17 cellular contexts compared by ENCODE assay signal in the genomic region with DNA sequence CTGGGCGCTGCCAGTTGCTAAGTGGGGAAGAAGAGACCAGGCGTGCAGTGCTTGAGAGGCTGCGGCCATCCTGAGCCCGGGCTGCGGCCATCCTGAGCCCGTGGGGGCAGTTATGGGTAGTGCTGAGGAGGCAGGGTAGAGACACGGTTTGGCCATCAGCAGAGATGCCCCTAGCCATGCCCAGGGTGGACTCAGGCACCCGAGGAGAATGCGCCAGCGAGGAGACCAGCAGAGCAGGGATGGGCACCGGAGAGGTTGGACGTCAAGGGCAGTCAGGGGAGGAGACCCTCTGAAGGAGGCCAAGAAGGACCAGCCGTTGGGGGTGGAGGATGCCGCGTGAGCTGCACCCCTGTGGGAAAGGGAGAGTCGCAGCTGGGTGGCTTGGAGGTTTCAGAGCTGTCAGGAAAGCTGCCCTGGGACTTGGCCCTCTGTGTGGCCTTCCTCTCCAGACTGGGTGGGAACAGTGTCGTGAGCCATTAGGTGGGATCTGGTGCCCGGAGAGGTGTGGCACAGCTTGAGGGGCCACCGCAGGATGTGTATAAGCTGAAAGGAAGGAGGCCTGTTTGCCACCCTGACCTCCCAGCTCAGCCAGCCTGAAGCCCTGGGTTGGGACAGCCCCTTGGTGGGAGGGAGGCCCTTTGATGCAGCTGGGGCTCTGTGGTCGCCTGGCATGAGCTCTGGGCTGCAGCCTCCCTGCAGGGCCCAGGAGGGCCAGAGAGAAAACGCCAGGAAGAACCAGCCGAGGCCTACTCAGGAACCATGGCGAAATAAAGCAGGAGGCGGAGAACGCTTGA. TPM values are rescaled to one million over a fixed set of nuclear protein-coding genes. Genes with fewer than 3 reads are reported as not detected.
DNase-seq lines count a peak whose midpoint lies in the region; ATAC-seq, FAIRE-seq and TF ChIP-seq lines count a peak whose summit lies in the region.
"Had no signal": no experiment of that assay in that cellular context is flagged by ENCODE, and none has a peak within 500 bp of the region (broad histone marks: within the 10 kb centered on the region; RNA-seq: fewer than 3 reads in every experiment).

No MANE protein-coding gene starts in this region.

- dilution Hi-C loops in keratinocyte (cut with MboI; ENCODE audit: extremely low pct_ligation_motif_present, low sequenced_read_pairs) = no loop called here

- no peaks in the 10 kb centered on the region for H3K9me3 Mint-ChIP-seq in activated T-helper 17 cell treated with anti-CD3 and anti-CD28 coated beads, Interleukin-2, amount 50 U/mL, for 72 hours
- H3K9me3 Mint-ChIP-seq: activated naive CD4-positive, alpha-beta T cell treated with anti-CD3 and anti-CD28 coated beads, Interleukin-2, amount 50 U/mL, for 24 hours had no signal

- in situ Hi-C loops in G401 (cut with HindIII; ENCODE audit: low sequenced_read_pairs) = no loop called here

- H3K9me1 ChIP-seq in keratinocyte (ENCODE audit: control insufficient read depth, extremely low read depth, insufficient read depth, low read length) = peaks cover 12% of the 10 kb centered on the region

- no peak for TF ChIP-seq CTCF in C4-2B (conservative IDR thresholded peaks at IDR 0.05)
- TF ChIP-seq CTCF in keratinocyte (optimal IDR thresholded peaks at IDR 0.05 in 1 of 3, IDR thresholded peaks at IDR 0.05 in 1 of 3, conservative IDR thresholded peaks at IDR 0.05 in 1 of 3; ENCODE audit: extremely low read depth in 1 of 3, insufficient read depth in 2 of 3, low read length in 3 of 3) = no peak
- TF ChIP-seq CTCF in osteoblast (IDR thresholded peaks at IDR 0.05; ENCODE audit: extremely low read depth, low read depth, low read length) = no peak

- no peak overlapping the region for H3K27ac Mint-ChIP-seq in T-helper 17 cell
- no peak overlapping the region for H3K27ac Mint-ChIP-seq in activated T-helper 17 cell treated with anti-CD3 and anti-CD28 coated beads, Interleukin-2, amount 50 U/mL, for 72 hours
- H3K27ac Mint-ChIP-seq: activated naive CD4-positive, alpha-beta T cell treated with anti-CD3 and anti-CD28 coated beads, Interleukin-2, amount 50 U/mL, for 24 hours had no signal

- peaks cover 8% of the 10 kb centered on the region for H4K20me1 ChIP-seq in keratinocyte (ENCODE audit: control insufficient read depth, extremely low read depth, insufficient read depth, low read length)
- peaks cover 85% of the 10 kb centered on the region for H4K20me1 ChIP-seq in osteoblast (ENCODE audit: insufficient read depth, low read length)

- H3K4me2 ChIP-seq in keratinocyte (ENCODE audit: control insufficient read depth, extremely low read depth, insufficient read depth, low read depth, low read length) (peak overlapping the region; percentile 51), osteoblast (ENCODE audit: insufficient read depth, low read length) (no peak overlapping the region)

- no peaks in the 10 kb centered on the region for H3K4me1 Mint-ChIP-seq in T-helper 17 cell
- H3K4me1 Mint-ChIP-seq in activated T-helper 17 cell treated with anti-CD3 and anti-CD28 coated beads, Interleukin-2, amount 50 U/mL, for 72 hours = no peaks in the 10 kb centered on the region
- H3K4me1 Mint-ChIP-seq: activated naive CD4-positive, alpha-beta T cell treated with anti-CD3 and anti-CD28 coated beads, Interleukin-2, amount 50 U/mL, for 24 hours had no signal

- H2AFZ ChIP-seq in keratinocyte (ENCODE audit: control insufficient read depth, low read length) = no peak overlapping the region
- no peak overlapping the region for H2AFZ ChIP-seq in osteoblast (ENCODE audit: low read length)

- peaks cover 33% of the 10 kb centered on the region for H3K27me3 Mint-ChIP-seq in T-helper 17 cell
- peaks cover 5% of the 10 kb centered on the region for H3K27me3 Mint-ChIP-seq in activated T-helper 17 cell treated with anti-CD3 and anti-CD28 coated beads, Interleukin-2, amount 50 U/mL, for 72 hours
- H3K27me3 Mint-ChIP-seq: activated naive CD4-positive, alpha-beta T cell treated with anti-CD3 and anti-CD28 coated beads, Interleukin-2, amount 50 U/mL, for 24 hours had no signal

- H3K4me1 ChIP-seq in keratinocyte (ENCODE audit: control insufficient read depth, extremely low read depth, insufficient read depth, low read length) (peaks cover 41% of the 10 kb centered on the region), osteoblast (ENCODE audit: insufficient read depth, low read length) (peaks cover 23% of the 10 kb centered on the region)

- H3K27ac ChIP-seq in C4-2B (peak overlapping the region; percentile 91), keratinocyte (ENCODE audit: control insufficient read depth, insufficient read depth, low read length) (peak overlapping the region; percentile 84), osteoblast (ENCODE audit: low read depth, low read length) (no peak overlapping the region)
- H3K27ac ChIP-seq: right atrium auricular region had no signal

- no peaks in the 10 kb centered on the region for H3K36me3 Mint-ChIP-seq in T-helper 17 cell (ENCODE audit: low read depth)
- no peaks in the 10 kb centered on the region for H3K36me3 Mint-ChIP-seq in activated T-helper 17 cell treated with anti-CD3 and anti-CD28 coated beads, Interleukin-2, amount 50 U/mL, for 72 hours (ENCODE audit: low read depth)
- H3K36me3 Mint-ChIP-seq: activated naive CD4-positive, alpha-beta T cell treated with anti-CD3 and anti-CD28 coated beads, Interleukin-2, amount 50 U/mL, for 24 hours; naive B cell had no signal

- H3K4me3 ChIP-seq in keratinocyte (ENCODE audit: control insufficient read depth in 2 of 3, extremely low read depth in 1 of 3, insufficient read depth in 2 of 3, low read depth in 1 of 3, low read length in 3 of 3) (peak overlapping the region in 2 of 3 experiments; percentile 15 to 32), osteoblast (ENCODE audit: insufficient read depth, low read length) (no peak overlapping the region)
- H3K4me3 ChIP-seq: right atrium auricular region had no signal

- ATAC-seq in T-helper 17 cell = no peak
- ATAC-seq in HG02759 (IDR thresholded peaks at IDR 0.05; ENCODE audit: unreplicated experiment) = no peak
- no peak for ATAC-seq in activated T-helper 17 cell treated with anti-CD3 and anti-CD28 coated beads, Interleukin-2, amount 50 U/mL, for 72 hours (replicated peaks)
- no peak for ATAC-seq in SK-N-SH treated with all-trans-retinoic acid at 6 μM for 48 hours

- peak overlapping the region; percentile 22 for H3K4me3 Mint-ChIP-seq in T-helper 17 cell
- H3K4me3 Mint-ChIP-seq in activated T-helper 17 cell treated with anti-CD3 and anti-CD28 coated beads, Interleukin-2, amount 50 U/mL, for 72 hours = no peak overlapping the region
- H3K4me3 Mint-ChIP-seq: activated naive CD4-positive, alpha-beta T cell treated with anti-CD3 and anti-CD28 coated beads, Interleukin-2, amount 50 U/mL, for 24 hours; naive B cell had no signal

- peak overlapping the region; percentile 38 for H3K9ac ChIP-seq in keratinocyte (ENCODE audit: control insufficient read depth, extremely low read depth, insufficient read depth, low read length)

- DNase-seq in T-helper 17 cell (no peak), keratinocyte (ENCODE audit: low read depth, low spot score) (no peak), osteoblast (ENCODE audit: insufficient read length, low spot score, missing footprints) (peak; percentile 73), G401 (ENCODE audit: low spot score) (no peak)
- DNase-seq: activated CD8-positive, alpha-beta memory T cell treated with anti-CD3 and anti-CD28 coated beads, Interleukin-2, amount 50 U/mL, for 48 hours; islet precursor cell; naive B cell; NCI-H2171 treated with DMSO at 0.1 percent for 48 hours; stimulated activated CD4-positive, alpha-beta T cell treated with anti-CD3 and anti-CD28 coated beads, Interleukin-4, amount 100 ng/mL, for 1 hour; SW 1271 had no signal

- FAIRE-seq in keratinocyte (lab: Jason Lieb, UNC) = peak; percentile 13
- FAIRE-seq: endometrium had no signal

- H3K27me3 ChIP-seq in keratinocyte (ENCODE audit: control insufficient read depth, extremely low read depth, insufficient read depth, low read length) (no peaks in the 10 kb centered on the region), osteoblast (ENCODE audit: insufficient read depth, low read length) (no peaks in the 10 kb centered on the region)
- H3K27me3 ChIP-seq: right atrium auricular region had no signal

- H3K36me3 ChIP-seq in keratinocyte (ENCODE audit: control insufficient read depth in 2 of 2, extremely low read depth in 1 of 2, insufficient read depth in 2 of 2, low read length in 2 of 2) = peaks cover 14 to 19% of the 10 kb centered on the region in 2 experiments
- peaks cover 15% of the 10 kb centered on the region for H3K36me3 ChIP-seq in osteoblast (ENCODE audit: insufficient read depth, low read length)
- H3K36me3 ChIP-seq: right atrium auricular region had no signal

- H3K9me3 ChIP-seq in T-helper 17 cell (ENCODE audit: control insufficient read depth, low read length, poor library complexity, severe bottlenecking) (no peaks in the 10 kb centered on the region), keratinocyte (ENCODE audit: control insufficient read depth, low read depth, low read length) (no peaks in the 10 kb centered on the region), osteoblast (ENCODE audit: low read depth, low read length) (no peaks in the 10 kb centered on the region)
- H3K9me3 ChIP-seq: right atrium auricular region had no signal

- peaks cover 91% of the 10 kb centered on the region for H3K79me2 ChIP-seq in keratinocyte (ENCODE audit: control insufficient read depth, insufficient read depth, low read length)
- peaks cover 100% of the 10 kb centered on the region for H3K79me2 ChIP-seq in osteoblast (ENCODE audit: insufficient read depth, low read length)

TF ChIP-seq in SK-N-SH treated with all-trans-retinoic acid at 6 μM for 48 hours, 23 proteins besides CTCF, POLR2A, EP300 and RAD21 (continues in another document):
- TF ChIP-seq ZNF8 (CRISPR knock-in tag; IDR thresholded peaks at IDR 0.05) = no peak
- TF ChIP-seq CSDC2 (CRISPR knock-in tag; IDR thresholded peaks at IDR 0.05) = no peak

RNA-seq across cellular contexts. Expression of a gene that starts 56.0 kb away (rescaled TPM):
- total RNA-seq in T-helper 17 cell (under 1 TPM; 0.15 to 0.94 TPM), osteoblast (113 and 121 TPM in 2 replicates)
- 46.4 to 56.4 TPM (median 50.4 TPM) in 3 replicates for polyA plus RNA-seq in keratinocyte
- 15.7 TPM for polyA plus RNA-seq in keratinocyte (2011; ENCODE audit: low read depth)
- polyA plus RNA-seq in keratinocyte (2011; cell fraction: cytosol; rRNA removed) = 38.6 and 45.2 TPM in 2 replicates
- polyA plus RNA-seq in keratinocyte (2011; cell fraction: nucleus; rRNA removed) = 62.3 and 64.3 TPM in 2 replicates
- 18.3 and 39.2 TPM in 2 replicates for polyA plus RNA-seq in keratinocyte (2012; ENCODE audit: low replicate concordance)
- 56.4 to 124 TPM (median 78.8 TPM) in 3 replicates for polyA minus RNA-seq in keratinocyte
- 33.4 TPM for polyA minus RNA-seq in keratinocyte (2011; cell fraction: cytosol; rRNA and poly(A)+ RNA removed)
- 43.1 and 65.2 TPM in 2 replicates for polyA minus RNA-seq in keratinocyte (2011; cell fraction: nucleus; rRNA and poly(A)+ RNA removed)
- not detected for total RNA-seq in activated T-helper 17 cell treated with anti-CD3 and anti-CD28 coated beads, Interleukin-2, amount 50 U/mL, for 72 hours
- 34.8 and 49.1 TPM in 2 replicates for total RNA-seq in G401 (2014; rRNA removed; shearing (Covaris generic))

Comparison
In these comparisons a context has a peak if more than half of its experiments do, and no peak if none do; other contexts are left out.
1. RNA of a gene that starts 56.0 kb away (total RNA-seq): 113 to 121 TPM in osteoblast and 34.8 to 49.1 TPM in G401; 0.15 to 0.94 TPM in T-helper 17 cell and not detected in activated T-helper 17 cell treated with anti-CD3 and anti-CD28 coated beads, Interleukin-2, amount 50 U/mL, for 72 hours; every median in the first group is over 10 times any median in the second.